8 cellular contexts compared by ENCODE assay signal in the genomic region with DNA sequence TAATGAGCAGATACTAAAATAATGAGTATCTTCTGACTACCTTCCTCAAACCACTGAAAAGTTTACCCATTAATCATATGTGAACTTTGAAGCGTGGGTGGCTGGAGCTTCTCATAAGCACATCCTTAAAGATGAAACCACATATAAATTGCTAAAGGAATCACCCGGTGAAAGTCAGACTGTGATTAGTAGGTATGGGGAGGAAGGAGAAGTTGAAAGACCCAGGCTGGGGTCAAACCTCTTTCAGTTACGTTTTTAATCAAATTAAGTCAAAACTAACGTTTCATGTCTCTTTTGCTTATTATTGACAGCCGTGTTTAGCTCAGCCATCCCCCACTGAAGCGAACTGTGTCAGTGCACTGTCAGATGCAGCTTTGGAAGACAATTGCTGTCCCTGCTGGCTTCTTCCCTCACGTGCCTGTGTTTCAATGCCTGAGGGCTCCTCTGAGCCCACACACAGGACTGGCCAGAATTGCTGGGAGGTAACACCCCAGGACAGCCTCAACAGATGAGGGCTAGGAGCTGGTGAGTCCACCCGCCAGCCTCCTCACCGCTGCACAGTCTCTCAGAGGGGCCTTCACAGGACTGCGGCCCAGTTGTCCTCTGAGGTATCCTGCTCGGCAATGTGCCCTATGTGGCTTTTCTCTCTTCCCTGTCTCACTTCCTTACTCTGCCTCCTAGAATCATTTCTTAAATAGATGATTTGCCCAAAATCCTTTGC. TPM values are rescaled to one million over a fixed set of nuclear protein-coding genes. Genes with fewer than 3 reads are reported as not detected.
DNase-seq lines count a peak whose midpoint lies in the region; ATAC-seq and TF ChIP-seq lines count a peak whose summit lies in the region.

No MANE protein-coding gene starts in this region.

- TF ChIP-seq CTCF in activated B cell treated with CpG ODN at 0.5 μM for 24 hours (IDR thresholded peaks at IDR 0.05) (no peak), fibroblast of mammary gland (conservative IDR thresholded peaks at IDR 0.05; ENCODE audit: control insufficient read depth, insufficient read depth, low read depth, low read length) (no peak)

- H3K4me3 Mint-ChIP-seq in activated B cell treated with CpG ODN at 0.5 μM for 24 hours = peak overlapping the region; percentile 64

- no peaks in the 10 kb centered on the region for H3K9me3 Mint-ChIP-seq in activated B cell treated with CpG ODN at 0.5 μM for 24 hours

- CTCF ChIA-PET in activated B cell treated with CpG ODN at 0.5 μM for 24 hours (lab: Charles Lee) = interaction anchor here (0.8 to 3.0 kb wide), 15 partner anchors 14 to 93 kb away, joined by 3 to 26 read pairs (median 4); a partner anchor contains a TSS

- no peaks in the 10 kb centered on the region for H3K27me3 Mint-ChIP-seq in activated B cell treated with CpG ODN at 0.5 μM for 24 hours

- peak overlapping the region; percentile 74 for H3K27ac Mint-ChIP-seq in activated B cell treated with CpG ODN at 0.5 μM for 24 hours

- no peaks in the 10 kb centered on the region for H3K36me3 Mint-ChIP-seq in activated B cell treated with CpG ODN at 0.5 μM for 24 hours (ENCODE audit: low read depth)

- POLR2A ChIA-PET in activated B cell treated with CpG ODN at 0.5 μM for 24 hours (lab: Charles Lee) = interaction anchor here (0.7 to 3.8 kb wide), 25 partner anchors 9 to 240 kb away, joined by 3 to 49 read pairs (median 6); a partner anchor contains a TSS

- peak; percentile 72 for ATAC-seq in GM19351 (IDR thresholded peaks at IDR 0.05; ENCODE audit: unreplicated experiment)
- peak; percentile 73 for ATAC-seq in HG03280 (IDR thresholded peaks at IDR 0.05; ENCODE audit: unreplicated experiment)
- ATAC-seq in activated B cell treated with CpG ODN at 0.5 μM for 24 hours (ENCODE audit: low read depth) = peak; percentile 70

- intact Hi-C loops in activated B cell treated with CpG ODN at 0.5 μM for 24 hours (cut with micrococcal nuclease) = loop anchor here (1.0 kb wide), 9 partner anchors 8 to 93 kb away; a partner anchor contains a TSS

- no peak overlapping the region for H3K4me3 ChIP-seq in fibroblast of mammary gland (ENCODE audit: control insufficient read depth, low read depth, low read length)

- DNase-seq in CD1c-positive myeloid dendritic cell (ENCODE audit: extremely low spot score) = peak; percentile 96
- DNase-seq in activated B cell treated with CpG ODN at 0.5 μM for 24 hours = peak; percentile 44
- DNase-seq in fibroblast of mammary gland (ENCODE audit: low read depth) = peak; percentile 77
- DNase-seq in stimulated activated CD8-positive, alpha-beta memory T cell treated with anti-CD3 and anti-CD28 coated beads, Interleukin-7, amount 100 ng/mL, for 24 hours (ENCODE audit: low read depth) = peak; percentile 25
- DNase-seq in DMS53 treated with DMSO at 0.1 percent for 48 hours (lab: John Stamatoyannopoulos, UW; ENCODE audit: unreplicated experiment) = no peak
- no peak for DNase-seq in middle frontal gyrus (ENCODE audit: extremely low spot score, low spot score)

- H3K4me1 Mint-ChIP-seq in activated B cell treated with CpG ODN at 0.5 μM for 24 hours = peaks cover 65% of the 10 kb centered on the region

RNA-seq across cellular contexts. Expression of a gene that starts 29.3 kb away (rescaled TPM):
- total RNA-seq in activated B cell treated with CpG ODN at 0.5 μM for 24 hours = 60.5 and 66.0 TPM in 2 replicates

Comparison
In these comparisons a context has a peak if more than half of its experiments do, and no peak if none do; other contexts are left out.
1. DNase-seq: peak in CD1c-positive myeloid dendritic cell (single experiment), activated B cell treated with CpG ODN at 0.5 μM for 24 hours (single experiment), fibroblast of mammary gland (single experiment) and stimulated activated CD8-positive, alpha-beta memory T cell treated with anti-CD3 and anti-CD28 coated beads, Interleukin-7, amount 100 ng/mL, for 24 hours (single experiment); none in DMS53 treated with DMSO at 0.1 percent for 48 hours (single experiment) and middle frontal gyrus (single experiment).
2. Peak in every context shown above with its lines, with median percentiles within 50 percentile points of each other: ATAC-seq.